ENCODE assay signal across 1 cellular context in the genomic region with DNA sequence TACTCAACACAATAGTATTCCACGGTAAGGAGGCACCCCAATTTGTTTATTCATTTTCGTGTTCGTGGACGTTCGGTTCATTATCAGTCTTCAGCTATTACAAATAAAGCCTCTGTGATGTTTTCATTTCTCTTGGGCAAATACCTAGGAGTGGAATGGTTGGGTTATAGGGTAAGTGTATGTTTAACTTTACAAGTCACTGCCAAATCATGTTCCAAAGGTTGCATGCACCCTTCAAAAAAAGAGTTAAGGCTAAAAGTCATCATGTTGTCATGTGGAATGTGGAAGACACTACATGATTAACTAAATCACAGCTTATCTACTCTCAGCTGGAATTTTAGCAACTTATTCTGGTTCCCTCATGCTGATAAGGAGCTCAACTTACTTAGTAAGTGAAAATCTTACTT.
A peak's percentile ranks its signal among the peaks of the same experiment; 100 is the strongest.
TF ChIP-seq lines count a peak whose summit lies in the region.

No MANE protein-coding gene starts in this region.

TF ChIP-seq in HepG2, 621 proteins besides CTCF, POLR2A, EP300 and RAD21 (continued from another document and continues in another):
- TF ChIP-seq, protein P1, sequence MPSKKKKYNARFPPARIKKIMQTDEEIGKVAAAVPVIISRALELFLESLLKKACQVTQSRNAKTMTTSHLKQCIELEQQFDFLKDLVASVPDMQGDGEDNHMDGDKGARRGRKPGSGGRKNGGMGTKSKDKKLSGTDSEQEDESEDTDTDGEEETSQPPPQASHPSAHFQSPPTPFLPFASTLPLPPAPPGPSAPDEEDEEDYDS (CRISPR knock-in tag; IDR thresholded peaks at IDR 0.05), result peak; percentile 37; the same call in 1 of the 2 replicates
- TF ChIP-seq ATRX (CRISPR knock-in tag; IDR thresholded peaks at IDR 0.05; ENCODE audit: borderline replicate concordance) (no peak), FOSL1 (CRISPR knock-in tag; IDR thresholded peaks at IDR 0.05; ENCODE audit: borderline replicate concordance) (peak; percentile 19; the same call in 1 of the 2 replicates), ZNF251 (CRISPR knock-in tag; IDR thresholded peaks at IDR 0.05) (no peak), BRD4 (CRISPR knock-in tag; IDR thresholded peaks at IDR 0.05) (no peak), TRIM24 (CRISPR knock-in tag; IDR thresholded peaks at IDR 0.05) (no peak), SOX13 (IDR thresholded peaks at IDR 0.05) (no peak), SOX13 (CRISPR knock-in tag; conservative IDR thresholded peaks at IDR 0.05 in 1 of 2, IDR thresholded peaks at IDR 0.05 in 1 of 2) (peak in 1 of 2 experiments; percentile 52; a peak in 1 of 4 replicates), CEBPG (CRISPR knock-in tag; IDR thresholded peaks at IDR 0.05) (0 out of 2 replicates have a peak, but pooled peaks have one; percentile 16), RNF2 (conservative IDR thresholded peaks at IDR 0.05; ENCODE audit: low read depth) (no peak), ZNF558 (CRISPR knock-in tag; IDR thresholded peaks at IDR 0.05; ENCODE audit: borderline replicate concordance) (no peak), U2AF1 (optimal IDR thresholded peaks at IDR 0.05; ENCODE audit: low read depth, low read length) (no peak), RFX5 (IDR thresholded peaks at IDR 0.05; ENCODE audit: low read depth, low read length) (no peak), ZMYM4 (CRISPR knock-in tag; IDR thresholded peaks at IDR 0.05) (no peak; the same call in 1 of the 2 replicates), ZNF446 (CRISPR knock-in tag; IDR thresholded peaks at IDR 0.05) (no peak), FOXA1 (IDR thresholded peaks at IDR 0.05) (0 out of 2 replicates have a peak, but pooled peaks have one; percentile 36), FOXA1 (CRISPR knock-in tag; IDR thresholded peaks at IDR 0.05) (peak; percentile 25; the same call in 1 of the 2 replicates), ZNF629 (CRISPR knock-in tag; conservative IDR thresholded peaks at IDR 0.05) (no peak), ADNP (CRISPR knock-in tag; IDR thresholded peaks at IDR 0.05) (no peak), NR2F6 (IDR thresholded peaks at IDR 0.05) (peak; percentile 33; the same call in 1 of the 2 replicates), NR2F6 (CRISPR knock-in tag; IDR thresholded peaks at IDR 0.05) (peak; percentile 48; the same call in 1 of the 2 replicates), MYC (CRISPR knock-in tag; IDR thresholded peaks at IDR 0.05; ENCODE audit: borderline replicate concordance) (no peak), KLF13 (CRISPR knock-in tag; IDR thresholded peaks at IDR 0.05) (no peak), ZNF263 (CRISPR knock-in tag; IDR thresholded peaks at IDR 0.05) (no peak), AGO2 (optimal IDR thresholded peaks at IDR 0.05; ENCODE audit: low read depth, low read length) (no peak), SOX6 (IDR thresholded peaks at IDR 0.05) (no peak), SOX6 (CRISPR knock-in tag; IDR thresholded peaks at IDR 0.05) (peak; percentile 54; the same call in 1 of the 2 replicates), ZBTB1 (CRISPR knock-in tag; IDR thresholded peaks at IDR 0.05; ENCODE audit: borderline replicate concordance) (no peak), GATA4 (IDR thresholded peaks at IDR 0.05; ENCODE audit: borderline replicate concordance, low read depth) (no peak), FOXJ3 (CRISPR knock-in tag; IDR thresholded peaks at IDR 0.05; ENCODE audit: borderline replicate concordance) (peak; percentile 65; the same call in 1 of the 2 replicates), BRCA1 (CRISPR knock-in tag; IDR thresholded peaks at IDR 0.05) (no peak), MLLT10 (CRISPR knock-in tag; IDR thresholded peaks at IDR 0.05) (no peak), HNF4A (CRISPR knock-in tag; IDR thresholded peaks at IDR 0.05) (peak; percentile 82), ZNF232 (CRISPR knock-in tag; IDR thresholded peaks at IDR 0.05; ENCODE audit: borderline replicate concordance) (no peak), TBX2 (CRISPR knock-in tag; IDR thresholded peaks at IDR 0.05; ENCODE audit: borderline replicate concordance) (peak; percentile 47; the same call in 1 of the 2 replicates), CCAR2 (optimal IDR thresholded peaks at IDR 0.05; ENCODE audit: low read depth, low read length) (no peak), SRSF1 (optimal IDR thresholded peaks at IDR 0.05; ENCODE audit: low read depth, low read length) (no peak), PPARG (CRISPR knock-in tag; conservative IDR thresholded peaks at IDR 0.05) (peak; percentile 88), ATM (IDR thresholded peaks at IDR 0.05; ENCODE audit: borderline replicate concordance) (no peak), RORA (CRISPR knock-in tag; IDR thresholded peaks at IDR 0.05) (no peak), SMAD9 (CRISPR knock-in tag; IDR thresholded peaks at IDR 0.05) (no peak), JUN (CRISPR knock-in tag; IDR thresholded peaks at IDR 0.05) (peak; percentile 57; the same call in 1 of the 2 replicates), GLI4 (CRISPR knock-in tag; IDR thresholded peaks at IDR 0.05; ENCODE audit: borderline replicate concordance) (no peak), RCOR2 (CRISPR knock-in tag; IDR thresholded peaks at IDR 0.05) (peak; percentile 55; the same call in 1 of the 2 replicates), ZFP41 (CRISPR knock-in tag; IDR thresholded peaks at IDR 0.05; ENCODE audit: borderline replicate concordance) (no peak), ZBTB8A (CRISPR knock-in tag; IDR thresholded peaks at IDR 0.05; ENCODE audit: borderline replicate concordance, low read depth) (no peak), DPF2 (CRISPR knock-in tag; IDR thresholded peaks at IDR 0.05; ENCODE audit: borderline replicate concordance, low read depth) (peak; percentile 47; the same call in 1 of the 2 replicates), SALL1 (CRISPR knock-in tag; IDR thresholded peaks at IDR 0.05) (no peak; the same call in 1 of the 2 replicates), ZNF235 (CRISPR knock-in tag; IDR thresholded peaks at IDR 0.05; ENCODE audit: borderline replicate concordance) (no peak)
- TF ChIP-seq, protein P2, sequence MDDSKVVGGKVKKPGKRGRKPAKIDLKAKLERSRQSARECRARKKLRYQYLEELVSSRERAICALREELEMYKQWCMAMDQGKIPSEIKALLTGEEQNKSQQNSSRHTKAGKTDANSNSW (CRISPR knock-in tag; IDR thresholded peaks at IDR 0.05; ENCODE audit: borderline replicate concordance), result no peak
- TF ChIP-seq, protein P3, sequence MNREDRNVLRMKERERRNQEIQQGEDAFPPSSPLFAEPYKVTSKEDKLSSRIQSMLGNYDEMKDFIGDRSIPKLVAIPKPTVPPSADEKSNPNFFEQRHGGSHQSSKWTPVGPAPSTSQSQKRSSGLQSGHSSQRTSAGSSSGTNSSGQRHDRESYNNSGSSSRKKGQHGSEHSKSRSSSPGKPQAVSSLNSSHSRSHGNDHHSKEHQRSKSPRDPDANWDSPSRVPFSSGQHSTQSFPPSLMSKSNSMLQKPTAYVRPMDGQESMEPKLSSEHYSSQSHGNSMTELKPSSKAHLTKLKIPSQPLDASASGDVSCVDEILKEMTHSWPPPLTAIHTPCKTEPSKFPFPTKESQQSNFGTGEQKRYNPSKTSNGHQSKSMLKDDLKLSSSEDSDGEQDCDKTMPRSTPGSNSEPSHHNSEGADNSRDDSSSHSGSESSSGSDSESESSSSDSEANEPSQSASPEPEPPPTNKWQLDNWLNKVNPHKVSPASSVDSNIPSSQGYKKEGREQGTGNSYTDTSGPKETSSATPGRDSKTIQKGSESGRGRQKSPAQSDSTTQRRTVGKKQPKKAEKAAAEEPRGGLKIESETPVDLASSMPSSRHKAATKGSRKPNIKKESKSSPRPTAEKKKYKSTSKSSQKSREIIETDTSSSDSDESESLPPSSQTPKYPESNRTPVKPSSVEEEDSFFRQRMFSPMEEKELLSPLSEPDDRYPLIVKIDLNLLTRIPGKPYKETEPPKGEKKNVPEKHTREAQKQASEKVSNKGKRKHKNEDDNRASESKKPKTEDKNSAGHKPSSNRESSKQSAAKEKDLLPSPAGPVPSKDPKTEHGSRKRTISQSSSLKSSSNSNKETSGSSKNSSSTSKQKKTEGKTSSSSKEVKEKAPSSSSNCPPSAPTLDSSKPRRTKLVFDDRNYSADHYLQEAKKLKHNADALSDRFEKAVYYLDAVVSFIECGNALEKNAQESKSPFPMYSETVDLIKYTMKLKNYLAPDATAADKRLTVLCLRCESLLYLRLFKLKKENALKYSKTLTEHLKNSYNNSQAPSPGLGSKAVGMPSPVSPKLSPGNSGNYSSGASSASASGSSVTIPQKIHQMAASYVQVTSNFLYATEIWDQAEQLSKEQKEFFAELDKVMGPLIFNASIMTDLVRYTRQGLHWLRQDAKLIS (CRISPR knock-in tag; IDR thresholded peaks at IDR 0.05), result no peak
- TF ChIP-seq, protein P4, sequence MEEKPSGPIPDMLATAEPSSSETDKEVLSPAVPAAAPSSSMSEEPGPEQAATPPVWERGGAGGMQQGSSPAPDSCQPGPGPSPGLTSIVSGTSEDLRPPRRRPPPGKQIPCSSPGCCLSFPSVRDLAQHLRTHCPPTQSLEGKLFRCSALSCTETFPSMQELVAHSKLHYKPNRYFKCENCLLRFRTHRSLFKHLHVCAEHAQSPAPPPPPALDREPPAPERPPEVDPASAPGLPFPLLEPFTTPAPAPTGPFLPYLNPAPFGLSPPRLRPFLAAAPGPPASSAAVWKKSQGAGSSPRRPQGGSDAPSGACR (CRISPR knock-in tag; IDR thresholded peaks at IDR 0.05), result peak; percentile 66; the same call in 1 of the 2 replicates
- TF ChIP-seq, protein P5, sequence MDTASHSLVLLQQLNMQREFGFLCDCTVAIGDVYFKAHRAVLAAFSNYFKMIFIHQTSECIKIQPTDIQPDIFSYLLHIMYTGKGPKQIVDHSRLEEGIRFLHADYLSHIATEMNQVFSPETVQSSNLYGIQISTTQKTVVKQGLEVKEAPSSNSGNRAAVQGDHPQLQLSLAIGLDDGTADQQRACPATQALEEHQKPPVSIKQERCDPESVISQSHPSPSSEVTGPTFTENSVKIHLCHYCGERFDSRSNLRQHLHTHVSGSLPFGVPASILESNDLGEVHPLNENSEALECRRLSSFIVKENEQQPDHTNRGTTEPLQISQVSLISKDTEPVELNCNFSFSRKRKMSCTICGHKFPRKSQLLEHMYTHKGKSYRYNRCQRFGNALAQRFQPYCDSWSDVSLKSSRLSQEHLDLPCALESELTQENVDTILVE (CRISPR knock-in tag; IDR thresholded peaks at IDR 0.05), result no peak
- TF ChIP-seq, protein P6, sequence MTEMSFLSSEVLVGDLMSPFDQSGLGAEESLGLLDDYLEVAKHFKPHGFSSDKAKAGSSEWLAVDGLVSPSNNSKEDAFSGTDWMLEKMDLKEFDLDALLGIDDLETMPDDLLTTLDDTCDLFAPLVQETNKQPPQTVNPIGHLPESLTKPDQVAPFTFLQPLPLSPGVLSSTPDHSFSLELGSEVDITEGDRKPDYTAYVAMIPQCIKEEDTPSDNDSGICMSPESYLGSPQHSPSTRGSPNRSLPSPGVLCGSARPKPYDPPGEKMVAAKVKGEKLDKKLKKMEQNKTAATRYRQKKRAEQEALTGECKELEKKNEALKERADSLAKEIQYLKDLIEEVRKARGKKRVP (CRISPR knock-in tag; IDR thresholded peaks at IDR 0.05), result no peak
- TF ChIP-seq, protein P7, sequence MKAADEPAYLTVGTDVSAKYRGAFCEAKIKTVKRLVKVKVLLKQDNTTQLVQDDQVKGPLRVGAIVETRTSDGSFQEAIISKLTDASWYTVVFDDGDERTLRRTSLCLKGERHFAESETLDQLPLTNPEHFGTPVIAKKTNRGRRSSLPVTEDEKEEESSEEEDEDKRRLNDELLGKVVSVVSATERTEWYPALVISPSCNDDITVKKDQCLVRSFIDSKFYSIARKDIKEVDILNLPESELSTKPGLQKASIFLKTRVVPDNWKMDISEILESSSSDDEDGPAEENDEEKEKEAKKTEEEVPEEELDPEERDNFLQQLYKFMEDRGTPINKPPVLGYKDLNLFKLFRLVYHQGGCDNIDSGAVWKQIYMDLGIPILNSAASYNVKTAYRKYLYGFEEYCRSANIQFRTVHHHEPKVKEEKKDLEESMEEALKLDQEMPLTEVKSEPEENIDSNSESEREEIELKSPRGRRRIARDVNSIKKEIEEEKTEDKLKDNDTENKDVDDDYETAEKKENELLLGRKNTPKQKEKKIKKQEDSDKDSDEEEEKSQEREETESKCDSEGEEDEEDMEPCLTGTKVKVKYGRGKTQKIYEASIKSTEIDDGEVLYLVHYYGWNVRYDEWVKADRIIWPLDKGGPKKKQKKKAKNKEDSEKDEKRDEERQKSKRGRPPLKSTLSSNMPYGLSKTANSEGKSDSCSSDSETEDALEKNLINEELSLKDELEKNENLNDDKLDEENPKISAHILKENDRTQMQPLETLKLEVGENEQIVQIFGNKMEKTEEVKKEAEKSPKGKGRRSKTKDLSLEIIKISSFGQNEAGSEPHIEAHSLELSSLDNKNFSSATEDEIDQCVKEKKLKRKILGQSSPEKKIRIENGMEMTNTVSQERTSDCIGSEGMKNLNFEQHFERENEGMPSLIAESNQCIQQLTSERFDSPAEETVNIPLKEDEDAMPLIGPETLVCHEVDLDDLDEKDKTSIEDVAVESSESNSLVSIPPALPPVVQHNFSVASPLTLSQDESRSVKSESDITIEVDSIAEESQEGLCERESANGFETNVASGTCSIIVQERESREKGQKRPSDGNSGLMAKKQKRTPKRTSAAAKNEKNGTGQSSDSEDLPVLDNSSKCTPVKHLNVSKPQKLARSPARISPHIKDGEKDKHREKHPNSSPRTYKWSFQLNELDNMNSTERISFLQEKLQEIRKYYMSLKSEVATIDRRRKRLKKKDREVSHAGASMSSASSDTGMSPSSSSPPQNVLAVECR (CRISPR knock-in tag; IDR thresholded peaks at IDR 0.05; ENCODE audit: borderline replicate concordance), result peak; percentile 27; the same call in 1 of the 2 replicates
- TF ChIP-seq, protein P8, sequence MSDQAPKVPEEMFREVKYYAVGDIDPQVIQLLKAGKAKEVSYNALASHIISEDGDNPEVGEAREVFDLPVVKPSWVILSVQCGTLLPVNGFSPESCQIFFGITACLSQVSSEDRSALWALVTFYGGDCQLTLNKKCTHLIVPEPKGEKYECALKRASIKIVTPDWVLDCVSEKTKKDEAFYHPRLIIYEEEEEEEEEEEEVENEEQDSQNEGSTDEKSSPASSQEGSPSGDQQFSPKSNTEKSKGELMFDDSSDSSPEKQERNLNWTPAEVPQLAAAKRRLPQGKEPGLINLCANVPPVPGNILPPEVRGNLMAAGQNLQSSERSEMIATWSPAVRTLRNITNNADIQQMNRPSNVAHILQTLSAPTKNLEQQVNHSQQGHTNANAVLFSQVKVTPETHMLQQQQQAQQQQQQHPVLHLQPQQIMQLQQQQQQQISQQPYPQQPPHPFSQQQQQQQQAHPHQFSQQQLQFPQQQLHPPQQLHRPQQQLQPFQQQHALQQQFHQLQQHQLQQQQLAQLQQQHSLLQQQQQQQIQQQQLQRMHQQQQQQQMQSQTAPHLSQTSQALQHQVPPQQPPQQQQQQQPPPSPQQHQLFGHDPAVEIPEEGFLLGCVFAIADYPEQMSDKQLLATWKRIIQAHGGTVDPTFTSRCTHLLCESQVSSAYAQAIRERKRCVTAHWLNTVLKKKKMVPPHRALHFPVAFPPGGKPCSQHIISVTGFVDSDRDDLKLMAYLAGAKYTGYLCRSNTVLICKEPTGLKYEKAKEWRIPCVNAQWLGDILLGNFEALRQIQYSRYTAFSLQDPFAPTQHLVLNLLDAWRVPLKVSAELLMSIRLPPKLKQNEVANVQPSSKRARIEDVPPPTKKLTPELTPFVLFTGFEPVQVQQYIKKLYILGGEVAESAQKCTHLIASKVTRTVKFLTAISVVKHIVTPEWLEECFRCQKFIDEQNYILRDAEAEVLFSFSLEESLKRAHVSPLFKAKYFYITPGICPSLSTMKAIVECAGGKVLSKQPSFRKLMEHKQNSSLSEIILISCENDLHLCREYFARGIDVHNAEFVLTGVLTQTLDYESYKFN (CRISPR knock-in tag; conservative IDR thresholded peaks at IDR 0.05), result peak; percentile 84
